Comparison of ENCODE assay signal across 9 cellular contexts in the genomic region with DNA sequence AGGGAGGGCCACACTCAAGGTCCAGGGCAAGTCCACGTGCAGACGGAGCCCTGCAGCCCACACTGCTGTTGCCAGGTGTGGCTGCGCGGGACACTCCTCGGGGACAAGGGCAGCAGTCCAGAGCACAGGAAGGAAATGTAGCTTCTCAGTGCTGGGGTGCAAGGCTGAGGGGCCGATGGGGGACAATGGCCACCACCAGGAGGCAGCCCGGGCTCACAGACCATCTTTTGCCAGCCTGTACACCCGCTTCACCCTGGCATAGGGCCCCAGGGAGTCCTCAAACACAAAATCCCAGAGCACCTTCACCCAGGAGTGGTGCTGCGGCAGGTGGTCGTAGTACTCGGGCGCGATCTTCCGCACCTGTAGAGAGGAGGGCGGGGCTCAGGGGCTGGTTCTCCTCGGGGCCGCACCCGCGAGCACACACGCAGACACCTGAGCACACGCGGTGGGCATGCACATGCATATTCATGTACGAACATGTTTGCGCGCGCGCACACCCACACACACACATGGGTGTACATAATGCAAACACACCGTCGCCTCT. TPM values are rescaled to one million over a fixed set of nuclear protein-coding genes. Genes with fewer than 3 reads are reported as not detected.
DNase-seq lines count a peak whose midpoint lies in the region; ATAC-seq and TF ChIP-seq lines count a peak whose summit lies in the region.
"Had no signal": no experiment of that assay in that cellular context is flagged by ENCODE, and none has a peak within 500 bp of the region (broad histone marks: within the 10 kb centered on the region; RNA-seq: fewer than 3 reads in every experiment).

No MANE protein-coding gene starts in this region.

- peak; percentile 17 for TF ChIP-seq CTCF in GM10248 (IDR thresholded peaks at IDR 0.05; ENCODE audit: control extremely low read depth, extremely low read depth, low read depth, missing control alignments)
- no peak for TF ChIP-seq CTCF in HL-60 (IDR thresholded peaks at IDR 0.05; ENCODE audit: insufficient read depth, low read length)
- peak; percentile 8 for TF ChIP-seq CTCF in neural progenitor cell (IDR thresholded peaks at IDR 0.05)
- TF ChIP-seq CTCF in gastrocnemius medialis (IDR thresholded peaks at IDR 0.05 in 4 of 5, conservative IDR thresholded peaks at IDR 0.05 in 1 of 5) = no peak

- H3K27me3 ChIP-seq in HL-60 (ENCODE audit: insufficient read depth, poor library complexity, severe bottlenecking) (no peaks in the 10 kb centered on the region), neural progenitor cell (no peaks in the 10 kb centered on the region), gastrocnemius medialis (peaks cover 0 to 7% (median 5%) of the 10 kb centered on the region in 3 donors)
- H3K27me3 ChIP-seq: suprapubic skin had no signal

- no peak overlapping the region for H2AFZ ChIP-seq in neural progenitor cell (replicated peaks)

- in situ Hi-C loops in gastrocnemius medialis (cut with MboI; ENCODE audit: low sequenced_read_pairs in 4 of 4) = no loop called here

- H3K27ac Mint-ChIP-seq in activated naive CD4-positive, alpha-beta T cell treated with anti-CD3 and anti-CD28 coated beads for 36 hours = peak overlapping the region; percentile 59
- no peak overlapping the region for H3K27ac Mint-ChIP-seq in neural progenitor cell

- H3K4me1 Mint-ChIP-seq in activated naive CD4-positive, alpha-beta T cell treated with anti-CD3 and anti-CD28 coated beads for 36 hours (ENCODE audit: low read depth) = peaks cover 16% of the 10 kb centered on the region
- H3K4me1 Mint-ChIP-seq in neural progenitor cell = no peaks in the 10 kb centered on the region

- TF ChIP-seq POLR2A in gastrocnemius medialis (IDR thresholded peaks at IDR 0.05) = no peak

- CTCF ChIA-PET in GM10248 (lab: Yijun Ruan, JAX) = interaction anchor here (1.4 to 2.7 kb wide), 3 partner anchors 9 to 46 kb away, joined by 5 to 12 read pairs (median 8); no protein-coding TSS in a partner anchor
- CTCF ChIA-PET in activated naive CD4-positive, alpha-beta T cell treated with anti-CD3 and anti-CD28 coated beads for 36 hours (lab: Charles Lee) = interaction anchor here (0.5 kb wide), 1 partner anchor 86 kb away, joined by 3 read pairs; no protein-coding TSS in a partner anchor

- H3K36me3 ChIP-seq in neural progenitor cell (no peaks in the 10 kb centered on the region), gastrocnemius medialis (no peaks in the 10 kb centered on the region)

- no peaks in the 10 kb centered on the region for H3K9me3 Mint-ChIP-seq in activated naive CD4-positive, alpha-beta T cell treated with anti-CD3 and anti-CD28 coated beads for 36 hours
- H3K9me3 Mint-ChIP-seq in neural progenitor cell = no peaks in the 10 kb centered on the region

- DNase-seq in GM10248 (ENCODE audit: extremely low spot score) (no peak), HL-60 (ENCODE audit: low read depth in 1 of 2, low spot score in 1 of 2) (no peak), neural progenitor cell (ENCODE audit: low spot score) (no peak), nucleus accumbens (lab: John Stamatoyannopoulos, UW) (no peak), gastrocnemius medialis (no peak)
- DNase-seq in activated naive CD4-positive, alpha-beta T cell treated with anti-CD3 and anti-CD28 coated beads for 36 hours = no peak
- DNase-seq: NCI-H226 had no signal

- POLR2A ChIA-PET in GM10248 (lab: Yijun Ruan, JAX) = interaction anchor here (0.6 kb wide), 1 partner anchor 75 kb away, joined by 3 read pairs; no protein-coding TSS in a partner anchor

- ATAC-seq in gastrocnemius medialis (no peak), GM18861 (IDR thresholded peaks at IDR 0.05; ENCODE audit: unreplicated experiment) (no peak)

- H3K4me3 Mint-ChIP-seq in activated naive CD4-positive, alpha-beta T cell treated with anti-CD3 and anti-CD28 coated beads for 36 hours = no peak overlapping the region
- H3K4me3 Mint-ChIP-seq in neural progenitor cell = no peak overlapping the region

- H3K4me1 ChIP-seq in neural progenitor cell (no peaks in the 10 kb centered on the region), gastrocnemius medialis (no peaks in the 10 kb centered on the region)

- H3K36me3 Mint-ChIP-seq in activated naive CD4-positive, alpha-beta T cell treated with anti-CD3 and anti-CD28 coated beads for 36 hours (ENCODE audit: low read depth) = peaks cover 5% of the 10 kb centered on the region
- H3K36me3 Mint-ChIP-seq in neural progenitor cell = no peaks in the 10 kb centered on the region

- intact Hi-C loops in activated naive CD4-positive, alpha-beta T cell treated with anti-CD3 and anti-CD28 coated beads for 36 hours (cut with micrococcal nuclease) = no loop called here
- intact Hi-C loops in gastrocnemius medialis (cut with DNase I; ENCODE audit: low total_unique reads) = no loop called here

- H3K4me3 ChIP-seq in HL-60 (replicated peaks; ENCODE audit: insufficient read depth, low read length) = no peak overlapping the region
- no peak overlapping the region for H3K4me3 ChIP-seq in neural progenitor cell
- H3K4me3 ChIP-seq in gastrocnemius medialis = no peak overlapping the region
- H3K4me3 ChIP-seq: suprapubic skin had no signal

- peak overlapping the region; percentile 82 for H3K27ac ChIP-seq in HL-60 (replicated peaks)
- no peak overlapping the region for H3K27ac ChIP-seq in neural progenitor cell
- H3K27ac ChIP-seq in gastrocnemius medialis = no peak overlapping the region
- H3K27ac ChIP-seq: suprapubic skin had no signal

- no peaks in the 10 kb centered on the region for H4K20me1 ChIP-seq in neural progenitor cell (ENCODE audit: low read depth)

- no peak overlapping the region for H3K4me2 ChIP-seq in neural progenitor cell

- no peaks in the 10 kb centered on the region for H3K79me2 ChIP-seq in neural progenitor cell (ENCODE audit: low read depth)

- no peaks in the 10 kb centered on the region for H3F3A ChIP-seq in neural progenitor cell (ENCODE audit: low read depth)

- H3K9me3 ChIP-seq in neural progenitor cell (ENCODE audit: low read depth) (no peaks in the 10 kb centered on the region), gastrocnemius medialis (no peaks in the 10 kb centered on the region)
- H3K9me3 ChIP-seq: suprapubic skin had no signal

- H3K27me3 Mint-ChIP-seq in activated naive CD4-positive, alpha-beta T cell treated with anti-CD3 and anti-CD28 coated beads for 36 hours (ENCODE audit: low read depth) = no peaks in the 10 kb centered on the region
- H3K27me3 Mint-ChIP-seq in neural progenitor cell (ENCODE audit: insufficient read depth, low read depth) = peaks cover 4% of the 10 kb centered on the region

- no peak overlapping the region for H3K9ac ChIP-seq in neural progenitor cell

RNA-seq across cellular contexts. Expression of a gene that starts 12.8 kb away (rescaled TPM):
- total RNA-seq in activated naive CD4-positive, alpha-beta T cell treated with anti-CD3 and anti-CD28 coated beads for 36 hours = under 1 TPM; 0.52 to 0.99 TPM
- total RNA-seq in neural progenitor cell (ENCODE audit: low replicate concordance) (0.25 TPM in 1 of 2 replicates, not detected in the other), gastrocnemius medialis (under 1 TPM in 3 of 4 donors, not detected in 1; 0.22 to 0.75 (median 0.66) TPM)

Comparison
In these comparisons a context has a peak if more than half of its experiments do, and no peak if none do; other contexts are left out.
1. CTCF ChIP-seq: peak in GM10248 (single experiment) and neural progenitor cell (single experiment); none in HL-60 (single experiment) and gastrocnemius medialis (0 of 5).